In the genomic region with DNA sequence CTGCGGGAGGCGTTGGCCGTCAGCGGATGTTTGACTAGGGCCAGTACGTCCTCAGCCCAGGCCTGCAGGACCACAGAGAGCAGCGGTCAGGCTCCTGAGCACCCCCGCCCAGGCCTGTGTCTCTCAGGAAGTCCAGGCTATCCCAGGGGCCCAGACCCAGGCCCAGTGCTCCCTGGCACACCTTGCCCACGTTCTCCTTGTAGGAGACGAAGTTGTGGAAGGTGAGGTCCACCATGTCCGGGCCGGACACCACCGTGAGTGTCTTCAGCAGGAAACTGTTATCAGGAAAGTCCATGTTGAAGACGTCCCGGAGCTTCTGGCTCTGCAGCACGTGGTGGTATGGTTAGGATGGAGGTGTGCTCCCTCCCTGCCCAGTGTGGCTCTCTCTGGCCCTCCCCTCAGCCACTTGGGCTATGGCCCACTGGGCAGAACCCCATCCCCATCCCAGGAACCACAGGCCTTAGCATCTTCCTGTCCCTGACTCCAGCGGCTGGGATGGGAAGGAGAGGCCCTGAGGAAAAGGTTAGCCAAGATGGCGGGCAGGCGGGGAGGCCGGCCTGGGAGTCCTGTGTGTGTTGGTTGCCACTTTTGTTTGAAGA, we compare ENCODE assay signal across 2 cellular contexts.
TF ChIP-seq lines count a peak whose summit lies in the region.

No MANE protein-coding gene starts in this region.

TF ChIP-seq in GM23338, 12 proteins besides CTCF, POLR2A, EP300 and RAD21:
- TF ChIP-seq, protein P1, sequence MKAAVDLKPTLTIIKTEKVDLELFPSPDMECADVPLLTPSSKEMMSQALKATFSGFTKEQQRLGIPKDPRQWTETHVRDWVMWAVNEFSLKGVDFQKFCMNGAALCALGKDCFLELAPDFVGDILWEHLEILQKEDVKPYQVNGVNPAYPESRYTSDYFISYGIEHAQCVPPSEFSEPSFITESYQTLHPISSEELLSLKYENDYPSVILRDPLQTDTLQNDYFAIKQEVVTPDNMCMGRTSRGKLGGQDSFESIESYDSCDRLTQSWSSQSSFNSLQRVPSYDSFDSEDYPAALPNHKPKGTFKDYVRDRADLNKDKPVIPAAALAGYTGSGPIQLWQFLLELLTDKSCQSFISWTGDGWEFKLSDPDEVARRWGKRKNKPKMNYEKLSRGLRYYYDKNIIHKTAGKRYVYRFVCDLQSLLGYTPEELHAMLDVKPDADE (IDR thresholded peaks at IDR 0.05) = no peak
- TF ChIP-seq, protein P2, sequence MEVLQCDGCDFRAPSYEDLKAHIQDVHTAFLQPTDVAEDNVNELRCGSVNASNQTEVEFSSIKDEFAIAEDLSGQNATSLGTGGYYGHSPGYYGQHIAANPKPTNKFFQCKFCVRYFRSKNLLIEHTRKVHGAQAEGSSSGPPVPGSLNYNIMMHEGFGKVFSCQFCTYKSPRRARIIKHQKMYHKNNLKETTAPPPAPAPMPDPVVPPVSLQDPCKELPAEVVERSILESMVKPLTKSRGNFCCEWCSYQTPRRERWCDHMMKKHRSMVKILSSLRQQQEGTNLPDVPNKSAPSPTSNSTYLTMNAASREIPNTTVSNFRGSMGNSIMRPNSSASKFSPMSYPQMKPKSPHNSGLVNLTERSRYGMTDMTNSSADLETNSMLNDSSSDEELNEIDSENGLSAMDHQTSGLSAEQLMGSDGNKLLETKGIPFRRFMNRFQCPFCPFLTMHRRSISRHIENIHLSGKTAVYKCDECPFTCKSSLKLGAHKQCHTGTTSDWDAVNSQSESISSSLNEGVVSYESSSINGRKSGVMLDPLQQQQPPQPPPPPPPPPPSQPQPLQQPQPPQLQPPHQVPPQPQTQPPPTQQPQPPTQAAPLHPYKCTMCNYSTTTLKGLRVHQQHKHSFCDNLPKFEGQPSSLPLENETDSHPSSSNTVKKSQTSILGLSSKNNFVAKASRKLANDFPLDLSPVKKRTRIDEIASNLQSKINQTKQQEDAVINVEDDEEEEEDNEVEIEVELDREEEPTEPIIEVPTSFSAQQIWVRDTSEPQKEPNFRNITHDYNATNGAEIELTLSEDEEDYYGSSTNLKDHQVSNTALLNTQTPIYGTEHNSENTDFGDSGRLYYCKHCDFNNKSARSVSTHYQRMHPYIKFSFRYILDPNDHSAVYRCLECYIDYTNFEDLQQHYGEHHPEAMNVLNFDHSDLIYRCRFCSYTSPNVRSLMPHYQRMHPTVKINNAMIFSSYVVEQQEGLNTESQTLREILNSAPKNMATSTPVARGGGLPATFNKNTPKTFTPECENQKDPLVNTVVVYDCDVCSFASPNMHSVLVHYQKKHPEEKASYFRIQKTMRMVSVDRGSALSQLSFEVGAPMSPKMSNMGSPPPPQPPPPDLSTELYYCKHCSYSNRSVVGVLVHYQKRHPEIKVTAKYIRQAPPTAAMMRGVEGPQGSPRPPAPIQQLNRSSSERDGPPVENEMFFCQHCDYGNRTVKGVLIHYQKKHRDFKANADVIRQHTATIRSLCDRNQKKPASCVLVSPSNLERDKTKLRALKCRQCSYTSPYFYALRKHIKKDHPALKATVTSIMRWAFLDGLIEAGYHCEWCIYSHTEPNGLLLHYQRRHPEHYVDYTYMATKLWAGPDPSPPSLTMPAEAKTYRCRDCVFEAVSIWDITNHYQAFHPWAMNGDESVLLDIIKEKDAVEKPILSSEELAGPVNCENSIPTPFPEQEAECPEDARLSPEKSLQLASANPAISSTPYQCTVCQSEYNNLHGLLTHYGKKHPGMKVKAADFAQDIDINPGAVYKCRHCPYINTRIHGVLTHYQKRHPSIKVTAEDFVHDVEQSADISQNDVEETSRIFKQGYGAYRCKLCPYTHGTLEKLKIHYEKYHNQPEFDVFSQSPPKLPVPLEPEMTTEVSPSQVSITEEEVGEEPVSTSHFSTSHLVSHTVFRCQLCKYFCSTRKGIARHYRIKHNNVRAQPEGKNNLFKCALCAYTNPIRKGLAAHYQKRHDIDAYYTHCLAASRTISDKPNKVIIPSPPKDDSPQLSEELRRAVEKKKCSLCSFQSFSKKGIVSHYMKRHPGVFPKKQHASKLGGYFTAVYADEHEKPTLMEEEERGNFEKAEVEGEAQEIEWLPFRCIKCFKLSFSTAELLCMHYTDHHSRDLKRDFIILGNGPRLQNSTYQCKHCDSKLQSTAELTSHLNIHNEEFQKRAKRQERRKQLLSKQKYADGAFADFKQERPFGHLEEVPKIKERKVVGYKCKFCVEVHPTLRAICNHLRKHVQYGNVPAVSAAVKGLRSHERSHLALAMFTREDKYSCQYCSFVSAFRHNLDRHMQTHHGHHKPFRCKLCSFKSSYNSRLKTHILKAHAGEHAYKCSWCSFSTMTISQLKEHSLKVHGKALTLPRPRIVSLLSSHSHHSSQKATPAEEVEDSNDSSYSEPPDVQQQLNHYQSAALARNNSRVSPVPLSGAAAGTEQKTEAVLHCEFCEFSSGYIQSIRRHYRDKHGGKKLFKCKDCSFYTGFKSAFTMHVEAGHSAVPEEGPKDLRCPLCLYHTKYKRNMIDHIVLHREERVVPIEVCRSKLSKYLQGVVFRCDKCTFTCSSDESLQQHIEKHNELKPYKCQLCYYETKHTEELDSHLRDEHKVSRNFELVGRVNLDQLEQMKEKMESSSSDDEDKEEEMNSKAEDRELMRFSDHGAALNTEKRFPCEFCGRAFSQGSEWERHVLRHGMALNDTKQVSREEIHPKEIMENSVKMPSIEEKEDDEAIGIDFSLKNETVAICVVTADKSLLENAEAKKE (CRISPR knock-in tag; IDR thresholded peaks at IDR 0.05) = no peak
- no peak for TF ChIP-seq NANOG (IDR thresholded peaks at IDR 0.05; ENCODE audit: borderline replicate concordance)
- no peak for TF ChIP-seq EZH2phosphoT487 (IDR thresholded peaks at IDR 0.05; ENCODE audit: unreplicated experiment)
- TF ChIP-seq STAT1 (IDR thresholded peaks at IDR 0.05; ENCODE audit: unreplicated experiment) = no peak
- TF ChIP-seq POLR2AphosphoS5 (IDR thresholded peaks at IDR 0.05; ENCODE audit: low read depth) = no peak
- no peak for TF ChIP-seq EZH2 (IDR thresholded peaks at IDR 0.05; ENCODE audit: low read depth, unreplicated experiment)
- TF ChIP-seq ZNF114 (CRISPR knock-in tag; IDR thresholded peaks at IDR 0.05) = no peak
- TF ChIP-seq, protein P3, sequence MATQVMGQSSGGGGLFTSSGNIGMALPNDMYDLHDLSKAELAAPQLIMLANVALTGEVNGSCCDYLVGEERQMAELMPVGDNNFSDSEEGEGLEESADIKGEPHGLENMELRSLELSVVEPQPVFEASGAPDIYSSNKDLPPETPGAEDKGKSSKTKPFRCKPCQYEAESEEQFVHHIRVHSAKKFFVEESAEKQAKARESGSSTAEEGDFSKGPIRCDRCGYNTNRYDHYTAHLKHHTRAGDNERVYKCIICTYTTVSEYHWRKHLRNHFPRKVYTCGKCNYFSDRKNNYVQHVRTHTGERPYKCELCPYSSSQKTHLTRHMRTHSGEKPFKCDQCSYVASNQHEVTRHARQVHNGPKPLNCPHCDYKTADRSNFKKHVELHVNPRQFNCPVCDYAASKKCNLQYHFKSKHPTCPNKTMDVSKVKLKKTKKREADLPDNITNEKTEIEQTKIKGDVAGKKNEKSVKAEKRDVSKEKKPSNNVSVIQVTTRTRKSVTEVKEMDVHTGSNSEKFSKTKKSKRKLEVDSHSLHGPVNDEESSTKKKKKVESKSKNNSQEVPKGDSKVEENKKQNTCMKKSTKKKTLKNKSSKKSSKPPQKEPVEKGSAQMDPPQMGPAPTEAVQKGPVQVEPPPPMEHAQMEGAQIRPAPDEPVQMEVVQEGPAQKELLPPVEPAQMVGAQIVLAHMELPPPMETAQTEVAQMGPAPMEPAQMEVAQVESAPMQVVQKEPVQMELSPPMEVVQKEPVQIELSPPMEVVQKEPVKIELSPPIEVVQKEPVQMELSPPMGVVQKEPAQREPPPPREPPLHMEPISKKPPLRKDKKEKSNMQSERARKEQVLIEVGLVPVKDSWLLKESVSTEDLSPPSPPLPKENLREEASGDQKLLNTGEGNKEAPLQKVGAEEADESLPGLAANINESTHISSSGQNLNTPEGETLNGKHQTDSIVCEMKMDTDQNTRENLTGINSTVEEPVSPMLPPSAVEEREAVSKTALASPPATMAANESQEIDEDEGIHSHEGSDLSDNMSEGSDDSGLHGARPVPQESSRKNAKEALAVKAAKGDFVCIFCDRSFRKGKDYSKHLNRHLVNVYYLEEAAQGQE (IDR thresholded peaks at IDR 0.05; ENCODE audit: unreplicated experiment) = no peak

TF ChIP-seq in K562, 482 proteins besides CTCF, POLR2A, EP300 and RAD21:
- TF ChIP-seq, protein P4, sequence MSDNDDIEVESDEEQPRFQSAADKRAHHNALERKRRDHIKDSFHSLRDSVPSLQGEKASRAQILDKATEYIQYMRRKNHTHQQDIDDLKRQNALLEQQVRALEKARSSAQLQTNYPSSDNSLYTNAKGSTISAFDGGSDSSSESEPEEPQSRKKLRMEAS (CRISPR knock-in tag; IDR thresholded peaks at IDR 0.05) = peak; percentile 65
- TF ChIP-seq CXXC5 (CRISPR knock-in tag; IDR thresholded peaks at IDR 0.05) (0 out of 2 replicates have a peak, but pooled peaks have one; percentile 19), FOXA3 (CRISPR knock-in tag; conservative IDR thresholded peaks at IDR 0.05 in 1 of 2, IDR thresholded peaks at IDR 0.05 in 1 of 2) (0 out of 4 replicates have a peak, but pooled peaks of 1 of the 2 experiments have one; percentile 23)
- TF ChIP-seq, protein P5, sequence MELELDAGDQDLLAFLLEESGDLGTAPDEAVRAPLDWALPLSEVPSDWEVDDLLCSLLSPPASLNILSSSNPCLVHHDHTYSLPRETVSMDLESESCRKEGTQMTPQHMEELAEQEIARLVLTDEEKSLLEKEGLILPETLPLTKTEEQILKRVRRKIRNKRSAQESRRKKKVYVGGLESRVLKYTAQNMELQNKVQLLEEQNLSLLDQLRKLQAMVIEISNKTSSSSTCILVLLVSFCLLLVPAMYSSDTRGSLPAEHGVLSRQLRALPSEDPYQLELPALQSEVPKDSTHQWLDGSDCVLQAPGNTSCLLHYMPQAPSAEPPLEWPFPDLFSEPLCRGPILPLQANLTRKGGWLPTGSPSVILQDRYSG (tag; conservative IDR thresholded peaks at IDR 0.05; ENCODE audit: low read depth) = no peak
- TF ChIP-seq, protein P6, sequence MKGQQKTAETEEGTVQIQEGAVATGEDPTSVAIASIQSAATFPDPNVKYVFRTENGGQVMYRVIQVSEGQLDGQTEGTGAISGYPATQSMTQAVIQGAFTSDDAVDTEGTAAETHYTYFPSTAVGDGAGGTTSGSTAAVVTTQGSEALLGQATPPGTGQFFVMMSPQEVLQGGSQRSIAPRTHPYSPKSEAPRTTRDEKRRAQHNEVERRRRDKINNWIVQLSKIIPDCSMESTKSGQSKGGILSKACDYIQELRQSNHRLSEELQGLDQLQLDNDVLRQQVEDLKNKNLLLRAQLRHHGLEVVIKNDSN (CRISPR knock-in tag; IDR thresholded peaks at IDR 0.05) = 0 out of 2 replicates have a peak, but pooled peaks have one; percentile 46
- TF ChIP-seq, protein P7, sequence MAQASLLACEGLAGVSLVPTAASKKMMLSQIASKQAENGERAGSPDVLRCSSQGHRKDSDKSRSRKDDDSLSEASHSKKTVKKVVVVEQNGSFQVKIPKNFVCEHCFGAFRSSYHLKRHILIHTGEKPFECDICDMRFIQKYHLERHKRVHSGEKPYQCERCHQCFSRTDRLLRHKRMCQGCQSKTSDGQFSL (CRISPR knock-in tag; IDR thresholded peaks at IDR 0.05) = peak; percentile 16; the same call in 1 of the 2 replicates
- TF ChIP-seq, protein P7 (tag; IDR thresholded peaks at IDR 0.05) = no peak
- TF ChIP-seq, protein P8, sequence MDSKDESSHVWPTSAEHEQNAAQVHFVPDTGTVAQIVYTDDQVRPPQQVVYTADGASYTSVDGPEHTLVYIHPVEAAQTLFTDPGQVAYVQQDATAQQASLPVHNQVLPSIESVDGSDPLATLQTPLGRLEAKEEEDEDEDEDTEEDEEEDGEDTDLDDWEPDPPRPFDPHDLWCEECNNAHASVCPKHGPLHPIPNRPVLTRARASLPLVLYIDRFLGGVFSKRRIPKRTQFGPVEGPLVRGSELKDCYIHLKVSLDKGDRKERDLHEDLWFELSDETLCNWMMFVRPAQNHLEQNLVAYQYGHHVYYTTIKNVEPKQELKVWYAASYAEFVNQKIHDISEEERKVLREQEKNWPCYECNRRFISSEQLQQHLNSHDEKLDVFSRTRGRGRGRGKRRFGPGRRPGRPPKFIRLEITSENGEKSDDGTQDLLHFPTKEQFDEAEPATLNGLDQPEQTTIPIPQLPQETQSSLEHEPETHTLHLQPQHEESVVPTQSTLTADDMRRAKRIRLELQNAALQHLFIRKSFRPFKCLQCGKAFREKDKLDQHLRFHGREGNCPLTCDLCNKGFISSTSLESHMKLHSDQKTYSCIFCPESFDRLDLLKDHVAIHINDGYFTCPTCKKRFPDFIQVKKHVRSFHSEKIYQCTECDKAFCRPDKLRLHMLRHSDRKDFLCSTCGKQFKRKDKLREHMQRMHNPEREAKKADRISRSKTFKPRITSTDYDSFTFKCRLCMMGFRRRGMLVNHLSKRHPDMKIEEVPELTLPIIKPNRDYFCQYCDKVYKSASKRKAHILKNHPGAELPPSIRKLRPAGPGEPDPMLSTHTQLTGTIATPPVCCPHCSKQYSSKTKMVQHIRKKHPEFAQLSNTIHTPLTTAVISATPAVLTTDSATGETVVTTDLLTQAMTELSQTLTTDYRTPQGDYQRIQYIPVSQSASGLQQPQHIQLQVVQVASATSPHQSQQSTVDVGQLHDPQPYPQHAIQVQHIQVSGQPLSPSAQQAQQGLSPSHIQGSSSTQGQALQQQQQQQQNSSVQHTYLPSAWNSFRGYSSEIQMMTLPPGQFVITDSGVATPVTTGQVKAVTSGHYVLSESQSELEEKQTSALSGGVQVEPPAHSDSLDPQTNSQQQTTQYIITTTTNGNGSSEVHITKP (IDR thresholded peaks at IDR 0.05; ENCODE audit: partially characterized antibody) = no peak
TF ChIP-seq in K562: peak in this region for 5.
